18 cellular contexts compared by ENCODE assay signal in the genomic region with DNA sequence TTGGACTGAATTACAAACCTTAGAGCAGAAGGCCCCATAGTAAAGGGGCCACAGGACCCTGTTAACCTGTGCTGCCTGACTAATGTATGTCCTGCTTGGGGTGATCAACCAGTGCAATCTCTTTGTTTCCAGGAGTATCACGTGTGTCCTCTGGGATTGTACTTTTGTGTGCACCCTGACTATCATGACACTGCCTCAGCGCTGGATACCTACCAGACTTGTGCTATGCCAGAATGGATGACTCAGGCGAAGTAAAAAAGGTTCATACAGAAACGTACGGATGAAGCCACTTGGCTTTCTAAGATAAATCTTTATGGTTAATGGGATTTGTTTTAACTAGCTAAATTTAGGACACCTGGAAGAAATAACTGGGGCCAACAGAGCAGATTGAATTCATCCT.
DNase-seq lines count a peak whose midpoint lies in the region; ATAC-seq, FAIRE-seq and TF ChIP-seq lines count a peak whose summit lies in the region.
"Had no signal": no experiment of that assay in that cellular context is flagged by ENCODE, and none has a peak within 500 bp of the region (broad histone marks: within the 10 kb centered on the region; RNA-seq: fewer than 3 reads in every experiment).

No MANE protein-coding gene starts in this region.

- FAIRE-seq in K562 (lab: Jason Lieb, UNC) = no peak
- FAIRE-seq: A204.1 had no signal

- peaks cover 0 to 7% (median 1%) of the 10 kb centered on the region in 6 donors for H3K9me3 Mint-ChIP-seq in immature natural killer cell
- H3K9me3 Mint-ChIP-seq: CD8-positive, alpha-beta T cell; GM23338 had no signal

- no peak for TF ChIP-seq POLR2A in K562 (conservative IDR thresholded peaks at IDR 0.05)

- CTCF ChIA-PET in K562 (lab: Yijun Ruan, JAX; ENCODE audit: low intra/inter-chr PET ratio) = no interaction called here

- H3K27me3 ChIP-seq in BE2C = no peaks in the 10 kb centered on the region
- no peaks in the 10 kb centered on the region for H3K27me3 ChIP-seq in K562 (ENCODE audit: control insufficient read depth in 2 of 2, insufficient read depth in 2 of 2, low read length in 2 of 2)

- H3K79me2 ChIP-seq in K562 (ENCODE audit: control insufficient read depth, insufficient read depth, low read length) = no peaks in the 10 kb centered on the region

- H2AFZ ChIP-seq in K562 (ENCODE audit: low read depth, low read length) = no peak overlapping the region
- H2AFZ ChIP-seq: GM23338 had no signal

- no peak overlapping the region for H3K4me3 Mint-ChIP-seq in immature natural killer cell
- H3K4me3 Mint-ChIP-seq: CD14-positive monocyte; CD8-positive, alpha-beta T cell; GM23338; HFFc6 had no signal

- BruUV-seq in K562 (replicated peaks; lab: Mats Ljungman, UMichigan) = no TSS peak

- no peaks in the 10 kb centered on the region for H3K36me3 Mint-ChIP-seq in immature natural killer cell
- H3K36me3 Mint-ChIP-seq: CD14-positive monocyte; CD8-positive, alpha-beta T cell had no signal

- POLR2A ChIA-PET in K562 (lab: Yijun Ruan, JAX) = no interaction called here

- H3K9me3 ChIP-seq in BE2C = no peaks in the 10 kb centered on the region
- H3K9me3 ChIP-seq in K562 (replicated peaks; ENCODE audit: control insufficient read depth, insufficient read depth, low read depth, low read length) = no peaks in the 10 kb centered on the region
- H3K9me3 ChIP-seq: HAP-1 had no signal

- TF ChIP-seq EP300 in K562 (IDR thresholded peaks at IDR 0.05; ENCODE audit: low read length) = no peak

- no peak overlapping the region for H3K9ac ChIP-seq in K562 (ENCODE audit: insufficient read depth in 1 of 2, low read depth in 2 of 2, low read length in 2 of 2)

- no peak for TF ChIP-seq RAD21 in K562 (CRISPR knock-in tag; conservative IDR thresholded peaks at IDR 0.05 in 1 of 2, IDR thresholded peaks at IDR 0.05 in 1 of 2)

- intact Hi-C loops in K562 (cut with micrococcal nuclease) = no loop called here

- H3K36me3 ChIP-seq in BE2C (no peaks in the 10 kb centered on the region), K562 (ENCODE audit: control insufficient read depth, insufficient read depth, low read length) (no peaks in the 10 kb centered on the region)
- H3K36me3 ChIP-seq: HAP-1 had no signal

- no peak overlapping the region for H3K27ac ChIP-seq in K562 (ENCODE audit: extremely low read depth, low read depth, low read length)
- H3K27ac ChIP-seq: HL-60 had no signal

- no peaks in the 10 kb centered on the region for H3K9me1 ChIP-seq in K562 (ENCODE audit: control insufficient read depth, insufficient read depth, low read length)

- peak; percentile 43 for DNase-seq in BE2C
- DNase-seq in HT1080 (ENCODE audit: low read depth) = peak; percentile 2
- peak in 1 of 4 experiments; percentile 2 for DNase-seq in K562 (ENCODE audit: extremely low read depth in 1 of 4, low spot score in 3 of 4)
- DNase-seq in omental fat pad (ENCODE audit: low spot score) = no peak
- DNase-seq in immature natural killer cell = no peak
- no peak for DNase-seq in A172 (ENCODE audit: low spot score)
- DNase-seq: CD8-positive, alpha-beta T cell; COR-L47; DMS53; HFFc6; KBM-7 had no signal

- TF ChIP-seq CTCF in BE2C (IDR thresholded peaks at IDR 0.05; ENCODE audit: low read depth, low read length) (no peak), K562 (IDR thresholded peaks at IDR 0.05 in 2 of 3, conservative IDR thresholded peaks at IDR 0.05 in 1 of 3; ENCODE audit: insufficient read depth in 2 of 3, low read depth in 1 of 3, low read length in 3 of 3) (no peak), omental fat pad (IDR thresholded peaks at IDR 0.05) (no peak)

- H3K4me2 ChIP-seq in K562 (ENCODE audit: insufficient read depth, low read length) = no peak overlapping the region
- H3K4me2 ChIP-seq: GM23338 had no signal

- H3K4me3 ChIP-seq in BE2C (ENCODE audit: low read depth, low read length) (0 out of 2 replicates have a peak overlapping the region, but pooled peaks have one; percentile 8), K562 (no peak overlapping the region)
- H3K4me3 ChIP-seq: GM23338, HAP-1 had no signal

- H3K4me1 ChIP-seq in BE2C (peaks cover 3% of the 10 kb centered on the region; the same call in 1 of the 2 replicates), K562 (replicated peaks in 1 of 2; ENCODE audit: control insufficient read depth in 2 of 2, insufficient read depth in 2 of 2, low read length in 2 of 2) (no peaks in the 10 kb centered on the region)

- no peaks in the 10 kb centered on the region for H3K4me1 Mint-ChIP-seq in immature natural killer cell
- H3K4me1 Mint-ChIP-seq: CD14-positive monocyte had no signal

- H4K20me1 ChIP-seq in K562 (replicated peaks; ENCODE audit: control insufficient read depth, insufficient read depth, low read length) = no peaks in the 10 kb centered on the region

- H3K27me3 Mint-ChIP-seq in immature natural killer cell (ENCODE audit: low read depth in 3 of 3) = no peaks in the 10 kb centered on the region

- in situ Hi-C loops in K562 (cut with MboI) = no loop called here

- no peak overlapping the region for H3K27ac Mint-ChIP-seq in immature natural killer cell
- H3K27ac Mint-ChIP-seq: CD14-positive monocyte; CD8-positive, alpha-beta T cell; GM23338; HFFc6 had no signal

- ATAC-seq in K562 (peak; percentile 31; the same call in 2 of the 3 replicates), omental fat pad (ENCODE audit: low FRiP score) (peak; percentile 44), HG02981 (IDR thresholded peaks at IDR 0.05; ENCODE audit: unreplicated experiment) (no peak), GM18873 (IDR thresholded peaks at IDR 0.05; ENCODE audit: low FRiP score, unreplicated experiment) (no peak)
- ATAC-seq: CD8-positive, alpha-beta T cell; GM23338 had no signal

- 3% methylated on average over 5 of the region's 5 CpGs for WGBS in K562 (ENCODE audit: insufficient coverage, low coverage, missing lambda C conversion rate)

TF ChIP-seq in K562, 482 proteins besides CTCF, POLR2A, EP300 and RAD21:
- TF ChIP-seq RFX1 (IDR thresholded peaks at IDR 0.05) = no peak
- no peak for TF ChIP-seq CAMTA2 (CRISPR knock-in tag; conservative IDR thresholded peaks at IDR 0.05)
- TF ChIP-seq XRCC5 (IDR thresholded peaks at IDR 0.05; ENCODE audit: low read depth, low read length) = no peak
- TF ChIP-seq, protein P1, sequence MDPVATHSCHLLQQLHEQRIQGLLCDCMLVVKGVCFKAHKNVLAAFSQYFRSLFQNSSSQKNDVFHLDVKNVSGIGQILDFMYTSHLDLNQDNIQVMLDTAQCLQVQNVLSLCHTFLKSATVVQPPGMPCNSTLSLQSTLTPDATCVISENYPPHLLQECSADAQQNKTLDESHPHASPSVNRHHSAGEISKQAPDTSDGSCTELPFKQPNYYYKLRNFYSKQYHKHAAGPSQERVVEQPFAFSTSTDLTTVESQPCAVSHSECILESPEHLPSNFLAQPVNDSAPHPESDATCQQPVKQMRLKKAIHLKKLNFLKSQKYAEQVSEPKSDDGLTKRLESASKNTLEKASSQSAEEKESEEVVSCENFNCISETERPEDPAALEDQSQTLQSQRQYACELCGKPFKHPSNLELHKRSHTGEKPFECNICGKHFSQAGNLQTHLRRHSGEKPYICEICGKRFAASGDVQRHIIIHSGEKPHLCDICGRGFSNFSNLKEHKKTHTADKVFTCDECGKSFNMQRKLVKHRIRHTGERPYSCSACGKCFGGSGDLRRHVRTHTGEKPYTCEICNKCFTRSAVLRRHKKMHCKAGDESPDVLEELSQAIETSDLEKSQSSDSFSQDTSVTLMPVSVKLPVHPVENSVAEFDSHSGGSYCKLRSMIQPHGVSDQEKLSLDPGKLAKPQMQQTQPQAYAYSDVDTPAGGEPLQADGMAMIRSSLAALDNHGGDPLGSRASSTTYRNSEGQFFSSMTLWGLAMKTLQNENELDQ (CRISPR knock-in tag; IDR thresholded peaks at IDR 0.05; ENCODE audit: borderline replicate concordance) = no peak
- TF ChIP-seq SIRT6 (IDR thresholded peaks at IDR 0.05; ENCODE audit: low read depth, low read length) = no peak
- TF ChIP-seq RBM39 (optimal IDR thresholded peaks at IDR 0.05; ENCODE audit: low read depth, low read length) = no peak
- no peak for TF ChIP-seq ZNF124 (CRISPR knock-in tag; IDR thresholded peaks at IDR 0.05)
- no peak for TF ChIP-seq RBM14 (IDR thresholded peaks at IDR 0.05; ENCODE audit: borderline replicate concordance, insufficient read depth, low read depth, low read length)
- TF ChIP-seq, protein P2, sequence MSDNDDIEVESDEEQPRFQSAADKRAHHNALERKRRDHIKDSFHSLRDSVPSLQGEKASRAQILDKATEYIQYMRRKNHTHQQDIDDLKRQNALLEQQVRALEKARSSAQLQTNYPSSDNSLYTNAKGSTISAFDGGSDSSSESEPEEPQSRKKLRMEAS (CRISPR knock-in tag; IDR thresholded peaks at IDR 0.05) = no peak
- TF ChIP-seq PTTG1 (tag; IDR thresholded peaks at IDR 0.05; ENCODE audit: low read depth) = no peak
- no peak for TF ChIP-seq U2AF1 (optimal IDR thresholded peaks at IDR 0.05; ENCODE audit: low read depth, low read length)
- TF ChIP-seq, protein P3, sequence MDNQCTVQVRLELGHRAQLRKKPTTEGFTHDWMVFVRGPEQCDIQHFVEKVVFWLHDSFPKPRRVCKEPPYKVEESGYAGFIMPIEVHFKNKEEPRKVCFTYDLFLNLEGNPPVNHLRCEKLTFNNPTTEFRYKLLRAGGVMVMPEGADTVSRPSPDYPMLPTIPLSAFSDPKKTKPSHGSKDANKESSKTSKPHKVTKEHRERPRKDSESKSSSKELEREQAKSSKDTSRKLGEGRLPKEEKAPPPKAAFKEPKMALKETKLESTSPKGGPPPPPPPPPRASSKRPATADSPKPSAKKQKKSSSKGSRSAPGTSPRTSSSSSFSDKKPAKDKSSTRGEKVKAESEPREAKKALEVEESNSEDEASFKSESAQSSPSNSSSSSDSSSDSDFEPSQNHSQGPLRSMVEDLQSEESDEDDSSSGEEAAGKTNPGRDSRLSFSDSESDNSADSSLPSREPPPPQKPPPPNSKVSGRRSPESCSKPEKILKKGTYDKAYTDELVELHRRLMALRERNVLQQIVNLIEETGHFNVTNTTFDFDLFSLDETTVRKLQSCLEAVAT (IDR thresholded peaks at IDR 0.05) = no peak
TF ChIP-seq in K562: peak in this region for 0.

Comparison
In these comparisons a context has a peak if more than half of its experiments do, and no peak if none do; other contexts are left out.
1. DNase-seq: peak in BE2C (single experiment) and HT1080 (single experiment); none in omental fat pad (single experiment), immature natural killer cell (0 of 3) and A172 (single experiment).
2. ATAC-seq: peak in K562 (single experiment) and omental fat pad (single experiment); none in HG02981 (single experiment) and GM18873 (single experiment).